ENCODE assay signal across 1 cellular context in genomic region chr12:54005853-54006699, GRCh38.
TF ChIP-seq lines count a peak whose summit lies in the region.

No MANE protein-coding gene starts in this region.

TF ChIP-seq in K562, 482 proteins besides CTCF, POLR2A, EP300 and RAD21 (continued from another document and continues in another):
- TF ChIP-seq ZNF592 (IDR thresholded peaks at IDR 0.05) = peak; percentile 23; the same call in 1 of the 2 replicates
- TF ChIP-seq ZNF586 (CRISPR knock-in tag; conservative IDR thresholded peaks at IDR 0.05) = no peak
- peak in 1 of 2 experiments; percentile 64; a peak in 1 of 4 replicates for TF ChIP-seq MAZ (CRISPR knock-in tag; conservative IDR thresholded peaks at IDR 0.05 in 1 of 2, IDR thresholded peaks at IDR 0.05 in 1 of 2)
- TF ChIP-seq CTBP1 (IDR thresholded peaks at IDR 0.05; ENCODE audit: borderline replicate concordance) = peak; percentile 68; the same call in 1 of the 2 replicates
- 0 out of 2 replicates have a peak, but pooled peaks have one; percentile 36 for TF ChIP-seq MYC (IDR thresholded peaks at IDR 0.05; ENCODE audit: low read depth, low read length)
- TF ChIP-seq MYC (CRISPR knock-in tag; IDR thresholded peaks at IDR 0.05; ENCODE audit: borderline replicate concordance, low read depth) = no peak
- peak; percentile 53; the same call in 1 of the 2 replicates for TF ChIP-seq ZNF263 (CRISPR knock-in tag; IDR thresholded peaks at IDR 0.05; ENCODE audit: borderline replicate concordance)
- TF ChIP-seq COPS2 (conservative IDR thresholded peaks at IDR 0.05) = no peak
- TF ChIP-seq ZNF76 (CRISPR knock-in tag; IDR thresholded peaks at IDR 0.05; ENCODE audit: borderline replicate concordance) = no peak
- TF ChIP-seq CEBPG (CRISPR knock-in tag; IDR thresholded peaks at IDR 0.05) = no peak
- TF ChIP-seq CEBPG (tag; conservative IDR thresholded peaks at IDR 0.05 in 1 of 2, IDR thresholded peaks at IDR 0.05 in 1 of 2) = no peak; a peak in 1 of 4 replicates
- no peak for TF ChIP-seq ZNF609 (CRISPR knock-in tag; IDR thresholded peaks at IDR 0.05; ENCODE audit: borderline replicate concordance)
- TF ChIP-seq HNRNPL (IDR thresholded peaks at IDR 0.05; ENCODE audit: low read depth, low read length) = no peak
- TF ChIP-seq CXXC5 (CRISPR knock-in tag; IDR thresholded peaks at IDR 0.05) = peak; percentile 52; the same call in 1 of the 2 replicates
- no peak for TF ChIP-seq TBL1XR1 (IDR thresholded peaks at IDR 0.05; ENCODE audit: low read length in 2 of 2)
- no peak for TF ChIP-seq ZNF124 (CRISPR knock-in tag; IDR thresholded peaks at IDR 0.05)
- no peak for TF ChIP-seq FOXJ2 (tag; IDR thresholded peaks at IDR 0.05)
- no peak for TF ChIP-seq U2AF1 (optimal IDR thresholded peaks at IDR 0.05; ENCODE audit: low read depth, low read length)
- TF ChIP-seq RB1 (IDR thresholded peaks at IDR 0.05; ENCODE audit: low read depth) = peak; percentile 80; the same call in 1 of the 2 replicates
- 0 out of 2 replicates have a peak, but pooled peaks have one; percentile 53 for TF ChIP-seq CC2D1A (IDR thresholded peaks at IDR 0.05)
- TF ChIP-seq HOMEZ (CRISPR knock-in tag; IDR thresholded peaks at IDR 0.05) = no peak
- TF ChIP-seq ZNF445 (CRISPR knock-in tag; IDR thresholded peaks at IDR 0.05; ENCODE audit: low read depth) = no peak
- peak; percentile 70; the same call in 1 of the 2 replicates for TF ChIP-seq SPI1 (IDR thresholded peaks at IDR 0.05; ENCODE audit: borderline replicate concordance, low read depth, low read length)
- 0 out of 2 replicates have a peak, but pooled peaks have one; percentile 37 for TF ChIP-seq MYNN (IDR thresholded peaks at IDR 0.05)
- no peak for TF ChIP-seq MYNN (CRISPR knock-in tag; IDR thresholded peaks at IDR 0.05)
- peak in 1 of 2 experiments; percentile 65; a peak in 1 of 4 replicates for TF ChIP-seq RCOR1 (IDR thresholded peaks at IDR 0.05; ENCODE audit: borderline replicate concordance in 1 of 2, low read depth in 2 of 2, low read length in 2 of 2)
- peak; percentile 96 for TF ChIP-seq SMC3 (conservative IDR thresholded peaks at IDR 0.05; ENCODE audit: insufficient read depth, low read depth, low read length)
- TF ChIP-seq MED1 (CRISPR knock-in tag; IDR thresholded peaks at IDR 0.05; ENCODE audit: borderline replicate concordance) = no peak
- TF ChIP-seq ZNF24 (IDR thresholded peaks at IDR 0.05) = no peak
- no peak for TF ChIP-seq ATF3 (IDR thresholded peaks at IDR 0.05)
- TF ChIP-seq ATF3 (CRISPR knock-in tag; conservative IDR thresholded peaks at IDR 0.05) = peak; percentile 37; the same call in 1 of the 2 replicates
- no peak for TF ChIP-seq TGIF2 (CRISPR knock-in tag; IDR thresholded peaks at IDR 0.05)
- TF ChIP-seq ATF7 (IDR thresholded peaks at IDR 0.05) = peak; percentile 45; the same call in 1 of the 2 replicates
- TF ChIP-seq STAG1 (CRISPR knock-in tag; IDR thresholded peaks at IDR 0.05; ENCODE audit: borderline replicate concordance) = peak; percentile 85
- no peak for TF ChIP-seq DPF2 (IDR thresholded peaks at IDR 0.05)
- no peak for TF ChIP-seq NFXL1 (CRISPR knock-in tag; IDR thresholded peaks at IDR 0.05)
- TF ChIP-seq HDAC3 (IDR thresholded peaks at IDR 0.05; ENCODE audit: borderline replicate concordance, partially characterized antibody) = no peak
- no peak for TF ChIP-seq MLX (CRISPR knock-in tag; conservative IDR thresholded peaks at IDR 0.05)
- TF ChIP-seq E2F6 (IDR thresholded peaks at IDR 0.05; ENCODE audit: borderline replicate concordance in 1 of 2, extremely low read depth in 1 of 2, insufficient read depth in 1 of 2, insufficient read length in 1 of 2, low read depth in 1 of 2, low read length in 1 of 2, poor library complexity in 1 of 2, severe bottlenecking in 1 of 2) = peak in 1 of 2 experiments; percentile 15
- TF ChIP-seq PCBP1 (IDR thresholded peaks at IDR 0.05; ENCODE audit: low read depth, low read length, poor library complexity, severe bottlenecking) = no peak
- TF ChIP-seq KAT8 (IDR thresholded peaks at IDR 0.05; ENCODE audit: low read depth) = no peak
- no peak for TF ChIP-seq FOXJ3 (CRISPR knock-in tag; IDR thresholded peaks at IDR 0.05)
- no peak for TF ChIP-seq ZBTB17 (CRISPR knock-in tag; IDR thresholded peaks at IDR 0.05)
- no peak for TF ChIP-seq HDAC1 (IDR thresholded peaks at IDR 0.05)
- no peak for TF ChIP-seq ZBTB11 (CRISPR knock-in tag; IDR thresholded peaks at IDR 0.05)
